ENCODE assay signal across 27 cellular contexts in genomic region chr12:47962198-47962597, GRCh38. TPM values are rescaled to one million over a fixed set of nuclear protein-coding genes. Genes with fewer than 3 reads are reported as not detected.
"Had no signal": no experiment of that assay in that cellular context is flagged by ENCODE, and none has a peak within 500 bp of the region (broad histone marks: within the 10 kb centered on the region; RNA-seq: fewer than 3 reads in every experiment).

No MANE protein-coding gene starts in this region.

- ATAC-seq: body of pancreas had no signal

- H3K9me3 Mint-ChIP-seq: activated naive CD8-positive, alpha-beta T cell treated with anti-CD3 and anti-CD28 coated beads for 36 hours had no signal

- H3K27me3 ChIP-seq: body of pancreas, Peyer's patch, SJCRH30 had no signal

- H3K9me3 ChIP-seq: body of pancreas, SJCRH30, SK-N-SH had no signal

- H3K4me1 ChIP-seq: SJCRH30 had no signal

- H3K36me3 ChIP-seq: SJCRH30 had no signal

- H3K27ac ChIP-seq: body of pancreas, Peyer's patch, RWPE1, SJCRH30 had no signal

- H3K4me3 ChIP-seq: body of pancreas, Peyer's patch had no signal

- DNase-seq: activated CD4-positive, alpha-beta memory T cell treated with anti-CD3 and anti-CD28 coated beads, Interleukin-2, amount 10 ng/mL, durations not matched to agents 7 days and 5 days; activated CD4-positive, alpha-beta T cell treated with anti-CD3 and anti-CD28 coated beads, Interleukin-2, amount 10 ng/mL, durations not matched to agents 7 days and 5 days; activated CD4-positive, CD25-positive, alpha-beta regulatory T cell; activated gamma-delta T cell treated with Interleukin-2 at 50 U/mL for 16 hours; activated naive CD4-positive, alpha-beta T cell treated with anti-CD3 and anti-CD28 coated beads, Interleukin-2, amount 10 ng/mL, durations not matched to agents 7 days and 5 days; activated naive CD8-positive, alpha-beta T cell treated with anti-CD3 and anti-CD28 coated beads for 36 hours; activated T-cell treated with anti-CD3 and anti-CD28 coated beads for 4 hours; activated T-cell treated with anti-CD3 and anti-CD28 coated beads, Interleukin-2, amount 50 U/mL, for 48 hours; body of pancreas; MM.1S; NCI-H1105; NCI-H1436; NCI-H1694 treated with DMSO at 0.1 percent for 48 hours; NCI-H2081; NCI-H510A treated with DMSO at 0.1 percent for 48 hours; NCI-H69; NK-92 treated with Interleukin-12 subunit alpha and Interleukin-12 subunit beta, amount 100 ng/mL, for 24 hours; Peyer's patch; Right ventricle myocardium superior; SJCRH30; SK-N-SH; T-helper 1 cell had no signal

- FAIRE-seq: bronchial epithelial cell had no signal

- H3K27ac Mint-ChIP-seq: activated CD4-positive, alpha-beta memory T cell treated with anti-CD3 and anti-CD28 coated beads, Interleukin-2, amount 10 ng/mL, durations not matched to agents 7 days and 5 days; activated CD4-positive, alpha-beta T cell treated with anti-CD3 and anti-CD28 coated beads, Interleukin-2, amount 10 ng/mL, durations not matched to agents 7 days and 5 days; activated naive CD4-positive, alpha-beta T cell treated with anti-CD3 and anti-CD28 coated beads, Interleukin-2, amount 10 ng/mL, durations not matched to agents 7 days and 5 days; activated naive CD8-positive, alpha-beta T cell treated with anti-CD3 and anti-CD28 coated beads for 36 hours; activated T-helper 2 cell treated with anti-CD3 and anti-CD28 coated beads, Interferon-gamma antibody, Interleukin-2, Interleukin-4, amounts not matched to agents 10 μg/mL and 5 μg/mL and 100 μg/mL, durations not matched to agents 14 hours and 24 hours and 36 hours had no signal

- H3K9ac ChIP-seq: SK-N-SH had no signal

RNA-seq across cellular contexts. Expression of gene COL2A1, which starts 42.1 kb away (rescaled TPM):
- total RNA-seq: activated CD4-positive, alpha-beta memory T cell treated with anti-CD3 and anti-CD28 coated beads, Interleukin-2, amount 10 ng/mL, durations not matched to agents 7 days and 5 days; activated CD4-positive, alpha-beta T cell treated with anti-CD3 and anti-CD28 coated beads, Interleukin-2, amount 10 ng/mL, durations not matched to agents 7 days and 5 days; activated CD8-positive, alpha-beta memory T cell treated with anti-CD3 and anti-CD28 coated beads for 36 hours; aorta; body of pancreas; Right ventricle myocardium superior had no signal
- polyA plus RNA-seq: aorta had no signal
